26 cellular contexts compared by ENCODE assay signal in genomic region chr22:32562396-32562795, GRCh38.
DNase-seq lines count a peak whose midpoint lies in the region; ATAC-seq and TF ChIP-seq lines count a peak whose summit lies in the region.
"Had no signal": no experiment of that assay in that cellular context is flagged by ENCODE, and none has a peak within 500 bp of the region (broad histone marks: within the 10 kb centered on the region; RNA-seq: fewer than 3 reads in every experiment).

No MANE protein-coding gene starts in this region.

- no peak overlapping the region for H3K4me3 Mint-ChIP-seq in osteocyte (ENCODE audit: unreplicated experiment)
- H3K4me3 Mint-ChIP-seq: GM23338; HFFc6; memory B cell; stimulated activated memory B cell treated with anti-CD40 and anti-IgM and Interleukin-4, amounts not matched to agents 10 μg/mL and 1 μg/mL and 100 μg/mL, for 72 hours; T-helper 1 cell treated with Interleukin-12 subunit alpha and Interleukin-12 subunit beta and Interleukin-4 antibody, amounts not matched to agents 30 μg/mL and 1 μg/mL, for 36 hours had no signal

- no peaks in the 10 kb centered on the region for H3K36me3 Mint-ChIP-seq in osteocyte (ENCODE audit: unreplicated experiment)
- H3K36me3 Mint-ChIP-seq: CD8-positive, alpha-beta memory T cell; memory B cell; stimulated activated memory B cell treated with anti-CD40 and anti-IgM and Interleukin-4, amounts not matched to agents 10 μg/mL and 1 μg/mL and 100 μg/mL, for 72 hours had no signal

- no peak for TF ChIP-seq POLR2A in GM18505 (IDR thresholded peaks at IDR 0.05; ENCODE audit: borderline replicate concordance, extremely low read depth, insufficient read depth, insufficient read length)

- DNase-seq in NCI-H82 (lab: John Stamatoyannopoulos, UW) = peak; percentile 43
- DNase-seq in fibroblast of villous mesenchyme (ENCODE audit: low read depth) = peak; percentile 49
- DNase-seq in osteocyte (ENCODE audit: extremely low spot score, unreplicated experiment) = no peak
- no peak for DNase-seq in upper lobe of right lung
- DNase-seq in NCI-H345 (lab: John Stamatoyannopoulos, UW) = no peak
- DNase-seq: activated gamma-delta T cell treated with Interleukin-2 at 50 U/mL for 16 hours; body of pancreas; CD8-positive, alpha-beta memory T cell; effector CD8-positive, alpha-beta T cell; erythroblast; HFFc6; NCI-H1436; NCI-H2107; psoas muscle; small intestine; stimulated activated CD4-positive, alpha-beta T cell treated with anti-CD3 and anti-CD28 coated beads, Interleukin-4, amount 100 ng/mL, for 1 hour; testis had no signal

- TF ChIP-seq CTCF in fibroblast of villous mesenchyme (IDR thresholded peaks at IDR 0.05; ENCODE audit: insufficient read depth, low read depth, low read length) (no peak), osteocyte (IDR thresholded peaks at IDR 0.05) (no peak), upper lobe of right lung (IDR thresholded peaks at IDR 0.05) (no peak)

- peaks cover 15% of the 10 kb centered on the region for H3K27me3 Mint-ChIP-seq in osteocyte (ENCODE audit: unreplicated experiment)

- peak overlapping the region; percentile 15 for H3K27ac ChIP-seq in upper lobe of right lung
- H3K27ac ChIP-seq: body of pancreas, Peyer's patch, psoas muscle, testis had no signal

- ATAC-seq in upper lobe of right lung = peak; percentile 59
- no peak for ATAC-seq in GM19328 (IDR thresholded peaks at IDR 0.05; ENCODE audit: unreplicated experiment)
- no peak for ATAC-seq in GM18505 (IDR thresholded peaks at IDR 0.05; ENCODE audit: unreplicated experiment)
- ATAC-seq: body of pancreas; gastroesophageal sphincter; GM23338; K562; psoas muscle; stimulated activated memory B cell treated with anti-CD40 and anti-IgM and Interleukin-4, amounts not matched to agents 10 μg/mL and 1 μg/mL and 100 μg/mL, for 72 hours had no signal

- H3K9me3 ChIP-seq in upper lobe of right lung = no peaks in the 10 kb centered on the region
- H3K9me3 ChIP-seq: body of pancreas, gastroesophageal sphincter, Peyer's patch, psoas muscle, testis had no signal

- H3K27ac Mint-ChIP-seq in osteocyte (ENCODE audit: unreplicated experiment) = peak overlapping the region; percentile 40
- H3K27ac Mint-ChIP-seq: CD8-positive, alpha-beta memory T cell; GM23338; HFFc6; memory B cell; stimulated activated memory B cell treated with anti-CD40 and anti-IgM and Interleukin-4, amounts not matched to agents 10 μg/mL and 1 μg/mL and 100 μg/mL, for 72 hours; T-helper 1 cell treated with Interleukin-12 subunit alpha and Interleukin-12 subunit beta and Interleukin-4 antibody, amounts not matched to agents 30 μg/mL and 1 μg/mL, for 36 hours had no signal

- H3K4me1 ChIP-seq in upper lobe of right lung = peaks cover 15% of the 10 kb centered on the region
- H3K4me1 ChIP-seq: body of pancreas, psoas muscle, testis had no signal

- no peaks in the 10 kb centered on the region for H3K27me3 ChIP-seq in upper lobe of right lung
- H3K27me3 ChIP-seq: body of pancreas, gastroesophageal sphincter, Peyer's patch, testis had no signal

- no peaks in the 10 kb centered on the region for H3K36me3 ChIP-seq in upper lobe of right lung
- H3K36me3 ChIP-seq: gastroesophageal sphincter, Peyer's patch had no signal

- H3K4me3 ChIP-seq in fibroblast of villous mesenchyme (ENCODE audit: low read depth, low read length) = no peak overlapping the region
- no peak overlapping the region for H3K4me3 ChIP-seq in upper lobe of right lung
- H3K4me3 ChIP-seq: body of pancreas, gastroesophageal sphincter, GM23338, K562, Peyer's patch, psoas muscle, testis had no signal

- peaks cover 15% of the 10 kb centered on the region for H3K4me1 Mint-ChIP-seq in osteocyte (ENCODE audit: unreplicated experiment)
- H3K4me1 Mint-ChIP-seq: CD8-positive, alpha-beta memory T cell; memory B cell; stimulated activated memory B cell treated with anti-CD40 and anti-IgM and Interleukin-4, amounts not matched to agents 10 μg/mL and 1 μg/mL and 100 μg/mL, for 72 hours had no signal

- no peaks in the 10 kb centered on the region for H3K9me3 Mint-ChIP-seq in osteocyte (ENCODE audit: unreplicated experiment)
- H3K9me3 Mint-ChIP-seq: GM23338; HFFc6; memory B cell; stimulated activated memory B cell treated with anti-CD40 and anti-IgM and Interleukin-4, amounts not matched to agents 10 μg/mL and 1 μg/mL and 100 μg/mL, for 72 hours; T-helper 1 cell treated with Interleukin-12 subunit alpha and Interleukin-12 subunit beta and Interleukin-4 antibody, amounts not matched to agents 30 μg/mL and 1 μg/mL, for 36 hours had no signal

- intact Hi-C loops in upper lobe of right lung (cut with DNase I) = no loop called here

Comparison
In these comparisons a context has a peak if more than half of its experiments do, and no peak if none do; other contexts are left out.
1. DNase-seq: peak in NCI-H82 (single experiment) and fibroblast of villous mesenchyme (single experiment); none in osteocyte (single experiment), upper lobe of right lung (single experiment) and NCI-H345 (single experiment).